13 cellular contexts compared by ENCODE assay signal in the genomic region with DNA sequence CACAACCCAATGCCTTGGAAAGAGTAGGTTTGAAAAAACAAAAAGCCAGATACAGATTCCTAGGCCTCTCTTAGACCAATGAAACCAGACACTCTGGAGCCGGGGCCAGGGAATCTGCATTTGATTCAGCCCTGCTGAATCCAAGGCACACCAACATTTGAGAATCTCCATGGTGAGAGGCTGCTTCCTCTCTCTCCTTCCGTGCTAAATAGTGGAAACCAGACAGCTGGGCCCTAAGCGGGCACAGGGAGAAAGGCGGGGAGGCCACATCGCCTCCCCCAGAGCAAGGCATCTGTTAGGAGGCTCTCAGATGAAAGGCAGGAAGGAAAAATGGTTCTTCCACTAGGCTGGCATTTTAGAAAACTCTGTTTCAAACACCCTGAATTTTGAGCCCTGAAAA.
DNase-seq lines count a peak whose midpoint lies in the region; ATAC-seq and TF ChIP-seq lines count a peak whose summit lies in the region.
"Had no signal": no experiment of that assay in that cellular context is flagged by ENCODE, and none has a peak within 500 bp of the region (broad histone marks: within the 10 kb centered on the region; RNA-seq: fewer than 3 reads in every experiment).

No MANE protein-coding gene starts in this region.

- no peak overlapping the region for H3K27ac Mint-ChIP-seq in activated CD8-positive, alpha-beta T cell treated with anti-CD3 and anti-CD28 coated beads, Interleukin-2, amount 10 ng/mL, durations not matched to agents 7 days and 5 days
- H3K27ac Mint-ChIP-seq in activated CD8-positive, alpha-beta T cell treated with anti-CD3 and anti-CD28 coated beads for 36 hours = no peak overlapping the region
- H3K27ac Mint-ChIP-seq in endodermal cell = no peak overlapping the region
- no peak overlapping the region for H3K27ac Mint-ChIP-seq in osteocyte (ENCODE audit: unreplicated experiment)
- H3K27ac Mint-ChIP-seq: B cell; CD8-positive, alpha-beta T cell; GM23338 had no signal

- no peak overlapping the region for H3K9ac ChIP-seq in endodermal cell (ENCODE audit: extremely low read depth, low read length, poor library complexity, severe bottlenecking)
- H3K9ac ChIP-seq: BLaER1 treated with 17β-estradiol and CSF1 and Interleukin-3, amounts not matched to agents 10 nM and 100 nM had no signal

- no peak overlapping the region for H3K4me3 ChIP-seq in endodermal cell (ENCODE audit: low read length)
- H3K4me3 ChIP-seq: BLaER1 treated with 17β-estradiol and CSF1 and Interleukin-3, amounts not matched to agents 10 nM and 100 nM; GM23338 had no signal

- H3K27me3 Mint-ChIP-seq in activated CD8-positive, alpha-beta T cell treated with anti-CD3 and anti-CD28 coated beads, Interleukin-2, amount 10 ng/mL, durations not matched to agents 7 days and 5 days (ENCODE audit: low read depth) = peaks cover 5% of the 10 kb centered on the region
- no peaks in the 10 kb centered on the region for H3K27me3 Mint-ChIP-seq in activated CD8-positive, alpha-beta T cell treated with anti-CD3 and anti-CD28 coated beads for 36 hours
- H3K27me3 Mint-ChIP-seq in endodermal cell (ENCODE audit: insufficient read depth) (no peaks in the 10 kb centered on the region), osteocyte (ENCODE audit: unreplicated experiment) (peaks cover 32% of the 10 kb centered on the region)

- H3K27me3 ChIP-seq in endodermal cell (ENCODE audit: control insufficient read depth, insufficient read depth, low read length, poor library complexity, severe bottlenecking) = no peaks in the 10 kb centered on the region
- H3K27me3 ChIP-seq: BLaER1 treated with 17β-estradiol and CSF1 and Interleukin-3, amounts not matched to agents 10 nM and 100 nM had no signal

- peaks cover 10% of the 10 kb centered on the region for H3K4me1 Mint-ChIP-seq in activated CD8-positive, alpha-beta T cell treated with anti-CD3 and anti-CD28 coated beads, Interleukin-2, amount 10 ng/mL, durations not matched to agents 7 days and 5 days (ENCODE audit: low read depth)
- peaks cover 6% of the 10 kb centered on the region for H3K4me1 Mint-ChIP-seq in activated CD8-positive, alpha-beta T cell treated with anti-CD3 and anti-CD28 coated beads for 36 hours (ENCODE audit: low read depth)
- H3K4me1 Mint-ChIP-seq in endodermal cell = no peaks in the 10 kb centered on the region
- H3K4me1 Mint-ChIP-seq in osteocyte (ENCODE audit: unreplicated experiment) = no peaks in the 10 kb centered on the region
- H3K4me1 Mint-ChIP-seq: B cell had no signal

- no peak overlapping the region for H3K4me3 Mint-ChIP-seq in activated CD8-positive, alpha-beta T cell treated with anti-CD3 and anti-CD28 coated beads, Interleukin-2, amount 10 ng/mL, durations not matched to agents 7 days and 5 days
- no peak overlapping the region for H3K4me3 Mint-ChIP-seq in activated CD8-positive, alpha-beta T cell treated with anti-CD3 and anti-CD28 coated beads for 36 hours
- H3K4me3 Mint-ChIP-seq in endodermal cell = no peak overlapping the region
- H3K4me3 Mint-ChIP-seq in osteocyte (ENCODE audit: unreplicated experiment) = no peak overlapping the region
- H3K4me3 Mint-ChIP-seq: B cell; CD8-positive, alpha-beta T cell; GM23338 had no signal

- no peak for TF ChIP-seq CTCF in activated CD8-positive, alpha-beta T cell treated with anti-CD3 and anti-CD28 coated beads for 36 hours (IDR thresholded peaks at IDR 0.05)
- no peak for TF ChIP-seq CTCF in endodermal cell (conservative IDR thresholded peaks at IDR 0.05)
- no peak for TF ChIP-seq CTCF in osteocyte (IDR thresholded peaks at IDR 0.05)

- peak; percentile 3 for DNase-seq in activated CD8-positive, alpha-beta T cell treated with anti-CD3 and anti-CD28 coated beads, Interleukin-2, amount 10 ng/mL, durations not matched to agents 7 days and 5 days
- DNase-seq in activated CD8-positive, alpha-beta T cell treated with anti-CD3 and anti-CD28 coated beads for 36 hours = no peak
- DNase-seq in endodermal cell (peak; percentile 12), osteocyte (ENCODE audit: extremely low spot score, unreplicated experiment) (peak; percentile 53), DMS 273 treated with DMSO at 0.1 percent for 48 hours (lab: John Stamatoyannopoulos, UW) (no peak), kidney tubule cell (ENCODE audit: low spot score) (no peak), GM03348 (ENCODE audit: low spot score) (no peak)
- DNase-seq: CD8-positive, alpha-beta T cell; HCEC 1CT had no signal

- no peaks in the 10 kb centered on the region for H3K36me3 Mint-ChIP-seq in activated CD8-positive, alpha-beta T cell treated with anti-CD3 and anti-CD28 coated beads, Interleukin-2, amount 10 ng/mL, durations not matched to agents 7 days and 5 days (ENCODE audit: low read depth)
- no peaks in the 10 kb centered on the region for H3K36me3 Mint-ChIP-seq in activated CD8-positive, alpha-beta T cell treated with anti-CD3 and anti-CD28 coated beads for 36 hours (ENCODE audit: low read depth)
- H3K36me3 Mint-ChIP-seq in endodermal cell (ENCODE audit: low read depth) (no peaks in the 10 kb centered on the region), osteocyte (ENCODE audit: unreplicated experiment) (no peaks in the 10 kb centered on the region)
- H3K36me3 Mint-ChIP-seq: CD8-positive, alpha-beta T cell had no signal

- CTCF ChIA-PET in activated CD8-positive, alpha-beta T cell treated with anti-CD3 and anti-CD28 coated beads, Interleukin-2, amount 10 ng/mL, durations not matched to agents 7 days and 5 days (lab: Charles Lee) = no interaction called here
- CTCF ChIA-PET in activated CD8-positive, alpha-beta T cell treated with anti-CD3 and anti-CD28 coated beads for 36 hours (lab: Charles Lee) = interaction anchor here (1.0 kb wide), 1 partner anchor 96 kb away, joined by 3 read pairs; no protein-coding TSS in a partner anchor

- WGBS in endodermal cell (ENCODE audit: insufficient coverage in 1 of 2, insufficient read length in 1 of 2), 2 experiments = 90% methylated on average over 5 of the region's 5 CpGs; no CpG with 5 or more reads in 1 of the 2 experiments

- H3K9me3 ChIP-seq in endodermal cell (ENCODE audit: control insufficient read depth, low read length) = no peaks in the 10 kb centered on the region
- H3K9me3 ChIP-seq: BLaER1 treated with 17β-estradiol and CSF1 and Interleukin-3, amounts not matched to agents 10 nM and 100 nM had no signal

- no peaks in the 10 kb centered on the region for H3K36me3 ChIP-seq in endodermal cell (ENCODE audit: control insufficient read depth, insufficient read depth, low read length)
- H3K36me3 ChIP-seq: BLaER1 treated with 17β-estradiol and CSF1 and Interleukin-3, amounts not matched to agents 10 nM and 100 nM had no signal

- H3K27ac ChIP-seq in endodermal cell (ENCODE audit: low read depth, low read length) = no peak overlapping the region
- H3K27ac ChIP-seq: 22Rv1; BLaER1 treated with 17β-estradiol and CSF1 and Interleukin-3, amounts not matched to agents 10 nM and 100 nM had no signal

- no peak for ATAC-seq in activated CD8-positive, alpha-beta T cell treated with anti-CD3 and anti-CD28 coated beads, Interleukin-2, amount 10 ng/mL, durations not matched to agents 7 days and 5 days
- no peak for ATAC-seq in activated CD8-positive, alpha-beta T cell treated with anti-CD3 and anti-CD28 coated beads for 36 hours
- ATAC-seq: CD8-positive, alpha-beta T cell; GM23338 had no signal

- H3K4me1 ChIP-seq in endodermal cell (ENCODE audit: control insufficient read depth, insufficient read depth, low read length) = no peaks in the 10 kb centered on the region

- intact Hi-C loops in activated CD8-positive, alpha-beta T cell treated with anti-CD3 and anti-CD28 coated beads for 36 hours (cut with micrococcal nuclease) = no loop called here

- POLR2A ChIA-PET in activated CD8-positive, alpha-beta T cell treated with anti-CD3 and anti-CD28 coated beads, Interleukin-2, amount 10 ng/mL, durations not matched to agents 7 days and 5 days (lab: Charles Lee) = no interaction called here
- POLR2A ChIA-PET in activated CD8-positive, alpha-beta T cell treated with anti-CD3 and anti-CD28 coated beads for 36 hours (lab: Charles Lee) = no interaction called here

- no peaks in the 10 kb centered on the region for H3K9me3 Mint-ChIP-seq in activated CD8-positive, alpha-beta T cell treated with anti-CD3 and anti-CD28 coated beads, Interleukin-2, amount 10 ng/mL, durations not matched to agents 7 days and 5 days (ENCODE audit: insufficient read depth)
- H3K9me3 Mint-ChIP-seq in activated CD8-positive, alpha-beta T cell treated with anti-CD3 and anti-CD28 coated beads for 36 hours = no peaks in the 10 kb centered on the region
- no peaks in the 10 kb centered on the region for H3K9me3 Mint-ChIP-seq in endodermal cell
- no peaks in the 10 kb centered on the region for H3K9me3 Mint-ChIP-seq in osteocyte (ENCODE audit: unreplicated experiment)
- H3K9me3 Mint-ChIP-seq: CD8-positive, alpha-beta T cell; GM23338 had no signal

Comparison
In these comparisons a context has a peak if more than half of its experiments do, and no peak if none do; other contexts are left out.
1. DNase-seq: peak in activated CD8-positive, alpha-beta T cell treated with anti-CD3 and anti-CD28 coated beads, Interleukin-2, amount 10 ng/mL, durations not matched to agents 7 days and 5 days (single experiment), endodermal cell (single experiment) and osteocyte (single experiment); none in activated CD8-positive, alpha-beta T cell treated with anti-CD3 and anti-CD28 coated beads for 36 hours (single experiment), DMS 273 treated with DMSO at 0.1 percent for 48 hours (single experiment), kidney tubule cell (single experiment) and GM03348 (single experiment).